24 cellular contexts compared by ENCODE assay signal in the genomic region with DNA sequence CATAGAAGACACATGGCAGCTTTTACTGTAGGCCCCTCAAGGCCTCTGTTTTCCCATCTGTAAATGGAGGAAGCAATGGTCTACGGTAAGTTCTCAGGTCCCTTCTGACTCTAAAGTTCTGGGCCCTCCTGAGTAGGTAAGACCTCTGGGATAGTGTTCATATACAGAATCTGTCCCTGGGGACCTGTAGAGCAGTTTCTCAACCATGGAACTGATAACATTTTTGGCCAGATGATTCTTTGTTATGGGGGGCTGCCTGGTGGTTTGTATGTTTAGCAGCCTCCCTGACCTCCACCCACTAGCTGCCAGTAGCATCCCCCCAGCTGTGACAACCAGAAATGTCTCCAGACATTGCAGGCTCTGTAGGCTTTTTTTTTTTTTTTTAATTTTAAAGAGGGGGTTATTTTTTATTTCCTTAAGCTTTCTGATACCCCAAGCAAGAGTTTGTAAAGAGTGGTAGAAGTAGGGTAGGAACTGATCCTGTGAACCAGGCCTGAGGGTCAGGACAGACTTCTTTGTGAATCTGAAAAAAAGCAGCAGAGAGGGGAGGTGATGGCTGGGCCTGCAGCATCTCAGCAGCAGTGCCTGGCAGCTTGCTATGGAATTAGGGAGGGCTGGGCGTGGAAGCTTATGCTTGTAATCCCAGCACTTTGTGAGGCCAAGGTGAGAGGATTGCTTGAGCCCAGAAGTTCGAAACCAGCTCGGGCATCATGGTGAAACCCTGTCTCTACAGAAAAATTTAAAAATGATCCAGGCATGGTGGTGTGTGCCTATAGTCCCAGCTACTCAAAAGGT. TPM values are rescaled to one million over a fixed set of nuclear protein-coding genes. Genes with fewer than 3 reads are reported as not detected.
DNase-seq lines count a peak whose midpoint lies in the region; ATAC-seq and TF ChIP-seq lines count a peak whose summit lies in the region.
"Had no signal": no experiment of that assay in that cellular context is flagged by ENCODE, and none has a peak within 500 bp of the region (broad histone marks: within the 10 kb centered on the region; RNA-seq: fewer than 3 reads in every experiment).

No MANE protein-coding gene starts in this region.

- no peak for TF ChIP-seq CTCF in gastrocnemius medialis (IDR thresholded peaks at IDR 0.05 in 4 of 5, conservative IDR thresholded peaks at IDR 0.05 in 1 of 5)

- DNase-seq in adipocyte (ENCODE audit: low read depth), result peak; percentile 24
- no peak for DNase-seq in right cardiac atrium
- DNase-seq in gastrocnemius medialis, result no peak
- DNase-seq in SW480 (ENCODE audit: low spot score), result no peak
- no peak for DNase-seq in DMS 273 treated with DMSO at 0.1 percent for 48 hours (lab: John Stamatoyannopoulos, UW)
- no peak for DNase-seq in NCI-H2029 (lab: John Stamatoyannopoulos, UW)
- DNase-seq: activated CD8-positive, alpha-beta T cell treated with anti-CD3 and anti-CD28 coated beads, Interleukin-2, amount 10 ng/mL, durations not matched to agents 7 days and 5 days; activated naive CD4-positive, alpha-beta T cell treated with anti-CD3 and anti-CD28 coated beads, Interleukin-2, amount 50 U/mL, for 16 hours; activated T-cell treated with anti-CD3 and anti-CD28 coated beads, Interleukin-2, amount 50 U/mL, for 4 hours; CD4-positive, CD25-positive, alpha-beta regulatory T cell; endodermal cell; foreskin keratinocyte; kidney glomerular epithelial cell; NCI-H748 treated with DMSO at 0.1 percent for 48 hours; retina had no signal

- H3K9me3 ChIP-seq in adipocyte (ENCODE audit: control insufficient read depth, low read length) (no peaks in the 10 kb centered on the region), right cardiac atrium (ENCODE audit: control insufficient read depth, low read length) (no peaks in the 10 kb centered on the region), gastrocnemius medialis (no peaks in the 10 kb centered on the region)
- H3K9me3 ChIP-seq: A549, mucosa of descending colon, neutrophil had no signal

- TF ChIP-seq POLR2A in gastrocnemius medialis (IDR thresholded peaks at IDR 0.05), result no peak

- H3K4me3 ChIP-seq in ACC112 (ENCODE audit: low read depth, low read length), result peak overlapping the region; percentile 36; the same call in 1 of the 2 replicates
- H3K4me3 ChIP-seq in adipocyte (ENCODE audit: low read length), result peak overlapping the region; percentile 81
- no peak overlapping the region for H3K4me3 ChIP-seq in right cardiac atrium (ENCODE audit: low read length)
- peak overlapping the region in 2 of 4 donors; percentile 0 to 10 for H3K4me3 ChIP-seq in gastrocnemius medialis
- H3K4me3 ChIP-seq: A549, mucosa of descending colon had no signal

- no peaks in the 10 kb centered on the region for H3K79me2 ChIP-seq in ACC112 (ENCODE audit: control insufficient read depth, insufficient read depth, low read length, unreplicated experiment)

- WGBS in right cardiac atrium, result 92% methylated on average over 4 of the region's 4 CpGs

- H3K27me3 ChIP-seq in ACC112 (ENCODE audit: insufficient read depth, low read length), result no peaks in the 10 kb centered on the region
- H3K27me3 ChIP-seq in adipocyte (replicated peaks; ENCODE audit: control insufficient read depth, insufficient read depth, low read length), result no peaks in the 10 kb centered on the region
- no peaks in the 10 kb centered on the region for H3K27me3 ChIP-seq in right cardiac atrium (ENCODE audit: control insufficient read depth, insufficient read depth)
- no peaks in the 10 kb centered on the region for H3K27me3 ChIP-seq in gastrocnemius medialis
- H3K27me3 ChIP-seq: neutrophil had no signal

- H3K36me3 ChIP-seq in ACC112 (ENCODE audit: insufficient read depth, low read length) (no peaks in the 10 kb centered on the region; the same call in 1 of the 2 replicates), adipocyte (ENCODE audit: control insufficient read depth, insufficient read depth, low read length, severe bottlenecking) (peaks cover 32% of the 10 kb centered on the region), gastrocnemius medialis (peaks cover 0 to 19% of the 10 kb centered on the region in 2 donors)
- H3K36me3 ChIP-seq: neutrophil had no signal

- peak overlapping the region; percentile 90 for H3K9ac ChIP-seq in adipocyte (ENCODE audit: low read length)

- in situ Hi-C loops in gastrocnemius medialis (cut with MboI; ENCODE audit: low sequenced_read_pairs in 4 of 4), result no loop called here

- H2AFZ ChIP-seq in ACC112 (ENCODE audit: low read length, unreplicated experiment), result no peak overlapping the region

- peak overlapping the region; percentile 66 for H3K27ac ChIP-seq in ACC112 (ENCODE audit: low read depth, low read length)
- peak overlapping the region; percentile 52 for H3K27ac ChIP-seq in right cardiac atrium (ENCODE audit: low read length)
- peak overlapping the region; percentile 53 to 72 (median 61) for H3K27ac ChIP-seq in gastrocnemius medialis
- H3K27ac ChIP-seq: A549, foreskin keratinocyte, HL-60, neutrophil had no signal

- peaks cover 13% of the 10 kb centered on the region for H3K4me1 ChIP-seq in ACC112 (ENCODE audit: control insufficient read depth, insufficient read depth, low read length, unreplicated experiment)
- H3K4me1 ChIP-seq in adipocyte (ENCODE audit: control insufficient read depth, insufficient read depth, low read length), result peaks cover 46% of the 10 kb centered on the region
- H3K4me1 ChIP-seq in right cardiac atrium (ENCODE audit: control insufficient read depth, insufficient read depth, low read length), result no peaks in the 10 kb centered on the region
- H3K4me1 ChIP-seq in gastrocnemius medialis, result peaks cover 4 to 11% of the 10 kb centered on the region in 2 donors
- H3K4me1 ChIP-seq: A549 had no signal

- intact Hi-C loops in right cardiac atrium (cut with DNase I), result no loop called here
- intact Hi-C loops in gastrocnemius medialis (cut with DNase I; ENCODE audit: low total_unique reads), result no loop called here

- peak in 1 of 2 donors; percentile 6 for ATAC-seq in right cardiac atrium
- ATAC-seq in gastrocnemius medialis, result no peak
- no peak for ATAC-seq in HG03565 (IDR thresholded peaks at IDR 0.05; ENCODE audit: unreplicated experiment)
- ATAC-seq: A549; activated CD8-positive, alpha-beta T cell treated with anti-CD3 and anti-CD28 coated beads, Interleukin-2, amount 10 ng/mL, durations not matched to agents 7 days and 5 days; activated T-cell treated with anti-CD3 and anti-CD28 coated beads, Interleukin-2, amount 50 U/mL, for 4 hours; foreskin keratinocyte; HCT116; stimulated activated memory B cell treated with anti-CD40 and anti-IgM and Interleukin-4, amounts not matched to agents 10 μg/mL and 1 μg/mL and 100 μg/mL, for 72 hours; WTC11 had no signal

RNA-seq across cellular contexts. Expression of a gene that starts 20.2 kb away (rescaled TPM):
- total RNA-seq in right cardiac atrium, result 10 to 100 TPM; 36.4 to 79.5 (median 49.1) TPM
- polyA plus RNA-seq in right cardiac atrium, result 48.7 TPM
- 100 to 1,000 TPM; 128 to 242 (median 179) TPM for total RNA-seq in gastrocnemius medialis

RNA-seq across cellular contexts. Expression of a gene that starts 39.2 kb away (rescaled TPM):
- total RNA-seq in right cardiac atrium (10 to 100 TPM; 31.4 to 45.2 (median 34.1) TPM), gastrocnemius medialis (100 to 1,000 TPM in 2 of 4 donors, 10 to 100 TPM in 2; 55.5 to 129 (median 93.2) TPM)
- polyA plus RNA-seq in right cardiac atrium, result 34.2 TPM
